9 cellular contexts compared by ENCODE assay signal in the genomic region with DNA sequence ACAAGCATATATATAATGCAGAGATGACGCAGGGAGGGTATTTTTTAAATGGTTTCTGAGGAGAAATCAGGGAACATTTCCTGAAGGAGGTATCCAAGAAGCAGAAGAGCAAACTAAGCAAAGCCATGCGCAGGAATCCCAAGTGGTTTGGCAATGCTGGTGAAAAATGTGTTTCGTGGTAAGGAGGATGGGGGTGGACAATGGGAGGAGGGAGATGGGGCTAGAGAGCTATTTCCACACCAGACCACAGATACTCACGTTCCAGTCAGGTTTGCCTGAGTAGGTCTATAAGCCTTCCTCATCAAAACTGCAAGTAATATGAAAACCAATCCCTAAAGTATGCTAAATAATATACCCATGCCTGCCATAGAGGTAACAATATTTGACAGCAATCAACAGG.
A peak's percentile ranks its signal among the peaks of the same experiment; 100 is the strongest.
DNase-seq lines count a peak whose midpoint lies in the region; ATAC-seq and TF ChIP-seq lines count a peak whose summit lies in the region.
"Had no signal": no experiment of that assay in that cellular context is flagged by ENCODE, and none has a peak within 500 bp of the region (broad histone marks: within the 10 kb centered on the region; RNA-seq: fewer than 3 reads in every experiment).

No MANE protein-coding gene starts in this region.

- no peak overlapping the region for H3K27ac ChIP-seq in SJCRH30

- CTCF ChIA-PET in AG04449 (lab: Yijun Ruan, JAX) = interaction anchor here (2.8 kb wide), 1 partner anchor 35 kb away, joined by 12 read pairs; no protein-coding TSS in a partner anchor

- H3K27ac Mint-ChIP-seq in brain (peak overlapping the region in 2 of 5 experiments; percentile 19 to 25), naive B cell (peak overlapping the region; percentile 50 to 100 (median 96))

- H3K36me3 ChIP-seq in SJCRH30 = no peaks in the 10 kb centered on the region

- H3K4me3 Mint-ChIP-seq in brain (peak overlapping the region; percentile 37 to 91 (median 85)), naive B cell (peak overlapping the region; percentile 43 to 93 (median 85))

- H3K27me3 Mint-ChIP-seq in brain (peaks cover 52% of the 10 kb centered on the region), naive B cell (peaks cover 0 to 5% (median 0%) of the 10 kb centered on the region in 3 donors)

- no peaks in the 10 kb centered on the region for H3K9me3 ChIP-seq in SJCRH30 (replicated peaks)

- H3K4me3 ChIP-seq in AG04449 (ENCODE audit: low read depth, low read length) = no peak overlapping the region
- no peak overlapping the region for H3K4me3 ChIP-seq in SJCRH30

- H3K9me3 Mint-ChIP-seq in brain (no peaks in the 10 kb centered on the region), naive B cell (peaks cover 0 to 4% (median 1%) of the 10 kb centered on the region in 7 donors)

- POLR2A ChIA-PET in AG04449 (lab: Yijun Ruan, JAX) = interaction anchor here (0.8 kb wide), 1 partner anchor 192 kb away, joined by 3 read pairs; no protein-coding TSS in a partner anchor

- intact Hi-C loops in Right ventricle myocardium superior (cut with DNase I) = no loop called here

- peaks cover 5% of the 10 kb centered on the region; the same call in 1 of the 2 replicates for H3K4me1 ChIP-seq in SJCRH30

- no peak for ATAC-seq in naive B cell (ENCODE audit: low read depth in 2 of 2)
- ATAC-seq in GM18520 (IDR thresholded peaks at IDR 0.05; ENCODE audit: unreplicated experiment) = no peak
- ATAC-seq in Right ventricle myocardium superior (ENCODE audit: poor library complexity) = no peak

- H3K27me3 ChIP-seq in SJCRH30 = no peaks in the 10 kb centered on the region

- peaks cover 32% of the 10 kb centered on the region for H3K4me1 Mint-ChIP-seq in brain
- H3K4me1 Mint-ChIP-seq in naive B cell = peaks cover 66 to 71% (median 69%) of the 10 kb centered on the region in 3 donors

- DNase-seq in AG04449 (ENCODE audit: low read depth, low spot score) = peak; percentile 60
- DNase-seq in HK-2 (ENCODE audit: unreplicated experiment) = peak; percentile 31
- DNase-seq in naive B cell = no peak
- DNase-seq in RPMI8226 = no peak
- no peak for DNase-seq in SJCRH30
- no peak for DNase-seq in Right ventricle myocardium superior
- DNase-seq: stimulated activated CD4-positive, alpha-beta T cell treated with anti-CD3 and anti-CD28 coated beads, Interleukin-12 subunit alpha, Interleukin-12 subunit beta, amount 100 ng/mL, for 4 hours had no signal

- H3K36me3 Mint-ChIP-seq in brain = peaks cover 14% of the 10 kb centered on the region
- H3K36me3 Mint-ChIP-seq in naive B cell = peaks cover 15 to 40% of the 10 kb centered on the region in 2 donors

- no peak for TF ChIP-seq CTCF in AG04449 (IDR thresholded peaks at IDR 0.05; ENCODE audit: insufficient read depth, low read length, missing control alignments)
- TF ChIP-seq CTCF in brain (conservative IDR thresholded peaks at IDR 0.05) = no peak

Comparison
In these comparisons a context has a peak if more than half of its experiments do, and no peak if none do; other contexts are left out.
1. DNase-seq: peak in AG04449 (single experiment) and HK-2 (single experiment); none in naive B cell (single experiment), RPMI8226 (single experiment), SJCRH30 (0 of 2) and Right ventricle myocardium superior (single experiment).